ENCODE assay signal across 8 cellular contexts in the genomic region with DNA sequence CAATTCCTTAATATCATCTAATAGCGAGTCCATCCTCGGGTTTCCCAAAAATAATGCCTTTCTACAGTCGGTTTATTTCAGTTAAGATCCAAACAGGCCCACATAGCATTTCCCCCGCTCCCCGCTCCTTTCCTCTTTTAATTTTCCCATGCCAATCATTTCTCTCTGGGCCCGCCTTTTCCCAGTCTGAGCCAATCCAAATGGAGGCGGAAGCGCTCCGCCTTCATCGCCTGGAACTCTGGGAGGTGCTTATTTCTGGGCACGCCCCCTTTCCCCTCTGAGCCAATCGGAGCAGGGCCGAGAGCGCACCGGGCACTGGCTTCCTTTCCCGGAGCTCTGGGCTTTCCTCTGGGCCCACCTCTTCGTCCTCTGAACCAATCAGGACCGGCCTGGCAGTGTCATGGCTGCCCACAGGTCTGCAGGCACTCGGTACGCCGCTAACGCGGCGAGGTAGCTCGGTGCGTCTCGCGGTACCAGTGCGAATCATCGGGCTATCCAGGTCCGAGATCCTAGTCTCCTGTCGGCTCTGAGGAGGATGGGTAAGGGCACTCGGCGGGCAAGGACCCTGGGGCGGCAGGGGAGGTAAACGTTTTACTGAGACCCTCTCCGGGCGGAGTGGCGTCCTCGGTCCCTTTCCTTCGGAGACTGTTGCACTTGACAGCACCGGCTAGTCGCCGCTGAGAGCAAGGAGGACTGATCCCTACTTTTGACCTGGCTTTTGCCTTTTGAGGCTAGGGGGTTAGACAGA. TPM values are rescaled to one million over a fixed set of nuclear protein-coding genes. Genes with fewer than 3 reads are reported as not detected.
DNase-seq lines count a peak whose midpoint lies in the region; ATAC-seq and TF ChIP-seq lines count a peak whose summit lies in the region.
"Not testable (repeated sequence)": the region's sequence is repeated elsewhere in the genome, so short reads cannot be mapped to it uniquely, and the experiment has no call there.

A gene with protein sequence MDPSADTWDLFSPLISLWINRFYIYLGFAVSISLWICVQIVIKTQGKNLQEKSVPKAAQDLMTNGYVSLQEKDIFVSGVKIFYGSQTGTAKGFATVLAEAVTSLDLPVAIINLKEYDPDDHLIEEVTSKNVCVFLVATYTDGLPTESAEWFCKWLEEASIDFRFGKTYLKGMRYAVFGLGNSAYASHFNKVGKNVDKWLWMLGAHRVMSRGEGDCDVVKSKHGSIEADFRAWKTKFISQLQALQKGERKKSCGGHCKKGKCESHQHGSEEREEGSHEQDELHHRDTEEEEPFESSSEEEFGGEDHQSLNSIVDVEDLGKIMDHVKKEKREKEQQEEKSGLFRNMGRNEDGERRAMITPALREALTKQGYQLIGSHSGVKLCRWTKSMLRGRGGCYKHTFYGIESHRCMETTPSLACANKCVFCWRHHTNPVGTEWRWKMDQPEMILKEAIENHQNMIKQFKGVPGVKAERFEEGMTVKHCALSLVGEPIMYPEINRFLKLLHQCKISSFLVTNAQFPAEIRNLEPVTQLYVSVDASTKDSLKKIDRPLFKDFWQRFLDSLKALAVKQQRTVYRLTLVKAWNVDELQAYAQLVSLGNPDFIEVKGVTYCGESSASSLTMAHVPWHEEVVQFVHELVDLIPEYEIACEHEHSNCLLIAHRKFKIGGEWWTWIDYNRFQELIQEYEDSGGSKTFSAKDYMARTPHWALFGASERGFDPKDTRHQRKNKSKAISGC (plus strand): TSS at position 390 of the 748 bp plus-strand sequence. CDS start 146 bp downstream, at position 536.

- TF ChIP-seq CTCF in AG09309 (IDR thresholded peaks at IDR 0.05; ENCODE audit: control insufficient read depth, insufficient read depth, low read depth, low read length, missing control alignments), result not testable (repeated sequence)

- DNase-seq in AG09309 (ENCODE audit: low read depth) (peak; percentile 83), NCI-H460 (ENCODE audit: extremely low read depth, low read depth) (peak; percentile 98), cerebellum (ENCODE audit: low spot score) (peak; percentile 90), islet precursor cell (peak; percentile 100)
- peak; percentile 98 for DNase-seq in activated CD4-positive, CD25-positive, alpha-beta regulatory T cell treated with anti-CD3 and anti-CD28 coated beads, Interleukin-2, amount 50 U/mL, for 72 hours
- peak; percentile 96 to 99 (median 98) for DNase-seq in stimulated activated CD4-positive, alpha-beta T cell treated with anti-CD3 and anti-CD28 coated beads, Interleukin-12 subunit alpha, Interleukin-12 subunit beta, amount 100 ng/mL, for 48 hours (ENCODE audit: low read depth in 2 of 3, low spot score in 1 of 3)

- peak within 1 kb of the TSS; percentile 62 for H3K4me3 ChIP-seq in AG09309 (ENCODE audit: control insufficient read depth, low read depth, low read length)

- ATAC-seq in GM19035 (IDR thresholded peaks at IDR 0.05; ENCODE audit: unreplicated experiment) (peak; percentile 84), HG03378 (IDR thresholded peaks at IDR 0.05; ENCODE audit: unreplicated experiment) (peak; percentile 84)

RNA-seq across cellular contexts. Expression of the gene that starts here (rescaled TPM):
- 18.7 and 25.9 TPM in 2 replicates for total RNA-seq in NCI-H460 (2014; rRNA removed; shearing (Covaris generic))
- 28.3 and 39.7 TPM in 2 replicates for polyA plus RNA-seq in NCI-H460 (2014; cell fraction: nucleus; rRNA removed)
- total RNA-seq in cerebellum, result 15.5 TPM

Comparison
In these comparisons a context has a peak if more than half of its experiments do, and no peak if none do; other contexts are left out.
1. Peak in every context shown above with its lines: DNase-seq, ATAC-seq and H3K4me3 ChIP-seq.